In genomic region chr2:177237932-177238331, GRCh38 we compare ENCODE assay signal across 21 cellular contexts. TPM values are rescaled to one million over a fixed set of nuclear protein-coding genes. Genes with fewer than 3 reads are reported as not detected.
DNase-seq lines count a peak whose midpoint lies in the region; ATAC-seq lines count a peak whose summit lies in the region.
"Had no signal": no experiment of that assay in that cellular context is flagged by ENCODE, and none has a peak within 500 bp of the region (broad histone marks: within the 10 kb centered on the region; RNA-seq: fewer than 3 reads in every experiment).

No MANE protein-coding gene starts in this region.

- H3K4me3 ChIP-seq in subcutaneous abdominal adipose tissue (ENCODE audit: low read depth in 1 of 5, low read length in 5 of 5), result no peak overlapping the region
- H3K4me3 ChIP-seq: adrenal gland, HAP-1, ovary had no signal

- ATAC-seq in left colon (peak; percentile 41), GM21737 (IDR thresholded peaks at IDR 0.05; ENCODE audit: unreplicated experiment) (no peak)

- H3K36me3 ChIP-seq in subcutaneous abdominal adipose tissue (ENCODE audit: control insufficient read depth in 5 of 5, insufficient read depth in 5 of 5, low read length in 5 of 5), result peaks cover 10 to 21% (median 14%) of the 10 kb centered on the region in 5 donors
- H3K36me3 ChIP-seq: ovary had no signal

- peak overlapping the region; percentile 99 for H3K27ac ChIP-seq in subcutaneous abdominal adipose tissue (ENCODE audit: low read depth, low read length)
- H3K27ac ChIP-seq: C4-2B, ovary had no signal

- H3K27me3 Mint-ChIP-seq in activated CD4-positive, alpha-beta T cell treated with anti-CD3 and anti-CD28 coated beads, Interleukin-2, amount 10 ng/mL, durations not matched to agents 24 days and 14 days, result no peaks in the 10 kb centered on the region
- no peaks in the 10 kb centered on the region for H3K27me3 Mint-ChIP-seq in IgD-negative memory B cell
- H3K27me3 Mint-ChIP-seq: central memory CD8-positive, alpha-beta T cell had no signal

- H3K4me1 Mint-ChIP-seq in activated CD4-positive, alpha-beta T cell treated with anti-CD3 and anti-CD28 coated beads, Interleukin-2, amount 10 ng/mL, durations not matched to agents 24 days and 14 days, result peaks cover 54% of the 10 kb centered on the region
- H3K4me1 Mint-ChIP-seq in IgD-negative memory B cell, result peaks cover 44 to 55% (median 48%) of the 10 kb centered on the region in 3 donors

- peak overlapping the region; percentile 6 for H3K27ac Mint-ChIP-seq in activated CD4-positive, alpha-beta T cell treated with anti-CD3 and anti-CD28 coated beads, Interleukin-2, amount 10 ng/mL, durations not matched to agents 24 days and 14 days
- H3K27ac Mint-ChIP-seq in IgD-negative memory B cell, result peak overlapping the region in 2 of 3 donors; percentile 31 to 38
- H3K27ac Mint-ChIP-seq: endodermal cell had no signal

- H3K9me3 Mint-ChIP-seq in activated CD4-positive, alpha-beta T cell treated with anti-CD3 and anti-CD28 coated beads, Interleukin-2, amount 10 ng/mL, durations not matched to agents 24 days and 14 days, result no peaks in the 10 kb centered on the region
- H3K9me3 Mint-ChIP-seq in IgD-negative memory B cell, result no peaks in the 10 kb centered on the region
- H3K9me3 Mint-ChIP-seq: central memory CD8-positive, alpha-beta T cell; endodermal cell had no signal

- H3K9me3 ChIP-seq in subcutaneous abdominal adipose tissue (ENCODE audit: control insufficient read depth in 5 of 5, low read length in 5 of 5), result no peaks in the 10 kb centered on the region
- H3K9me3 ChIP-seq: adrenal gland, HAP-1, ovary had no signal

- H3K4me3 Mint-ChIP-seq in activated CD4-positive, alpha-beta T cell treated with anti-CD3 and anti-CD28 coated beads, Interleukin-2, amount 10 ng/mL, durations not matched to agents 24 days and 14 days, result no peak overlapping the region
- no peak overlapping the region for H3K4me3 Mint-ChIP-seq in IgD-negative memory B cell
- H3K4me3 Mint-ChIP-seq: central memory CD8-positive, alpha-beta T cell; endodermal cell had no signal

- peaks cover 49% of the 10 kb centered on the region for H3K36me3 Mint-ChIP-seq in activated CD4-positive, alpha-beta T cell treated with anti-CD3 and anti-CD28 coated beads, Interleukin-2, amount 10 ng/mL, durations not matched to agents 24 days and 14 days (ENCODE audit: low read depth)
- no peaks in the 10 kb centered on the region for H3K36me3 Mint-ChIP-seq in IgD-negative memory B cell

- DNase-seq in activated CD4-positive, alpha-beta T cell treated with anti-CD3 and anti-CD28 coated beads, Interleukin-2, amount 10 ng/mL, durations not matched to agents 24 days and 14 days, result peak; percentile 49
- DNase-seq in activated CD4-positive, alpha-beta T cell treated with anti-CD3 and anti-CD28 coated beads for 1 hour, result no peak
- DNase-seq in left colon (no peak), HUDEP-2 (lab: John Stamatoyannopoulos, UW; ENCODE audit: unreplicated experiment in 76 of 76) (no peak), LoVo (ENCODE audit: low spot score) (no peak)
- DNase-seq: activated T-cell treated with anti-CD3 and anti-CD28 coated beads, Interleukin-2, amount 50 U/mL, for 48 hours; adrenal gland; DND-41; endodermal cell; Kasumi-1; kidney glomerular epithelial cell; NCI-H1417; NCI-H2171 treated with DMSO at 0.1 percent for 48 hours; NCI-H748 treated with DMSO at 0.1 percent for 48 hours; ovary had no signal

- intact Hi-C loops in activated CD4-positive, alpha-beta T cell treated with anti-CD3 and anti-CD28 coated beads, Interleukin-2, amount 10 ng/mL, durations not matched to agents 24 days and 14 days (cut with micrococcal nuclease), result no loop called here
- intact Hi-C loops in left colon (cut with DNase I, micrococcal nuclease), result no loop called here

- H3K9ac ChIP-seq in subcutaneous abdominal adipose tissue (ENCODE audit: low read length in 5 of 5), result no peak overlapping the region

- H3K27me3 ChIP-seq in subcutaneous abdominal adipose tissue (ENCODE audit: control insufficient read depth in 5 of 5, insufficient read depth in 4 of 5, low read length in 5 of 5), result no peaks in the 10 kb centered on the region
- H3K27me3 ChIP-seq: adrenal gland, ovary had no signal

- peaks cover 17 to 69% (median 64%) of the 10 kb centered on the region in 5 donors for H3K4me1 ChIP-seq in subcutaneous abdominal adipose tissue (ENCODE audit: control insufficient read depth in 5 of 5, insufficient read depth in 5 of 5, low read length in 5 of 5)

RNA-seq across cellular contexts. Expression of gene HNRNPA3, which starts 25.3 kb away (rescaled TPM):
- 333 and 336 TPM in 2 replicates for total RNA-seq in activated CD4-positive, alpha-beta T cell treated with anti-CD3 and anti-CD28 coated beads, Interleukin-2, amount 10 ng/mL, durations not matched to agents 24 days and 14 days
- polyA plus RNA-seq in IgD-negative memory B cell, result 55.3 TPM
- 100 to 1,000 TPM; 107 to 177 TPM for total RNA-seq in left colon

RNA-seq across cellular contexts. Expression of gene NFE2L2, which starts 26.6 kb away (rescaled TPM):
- total RNA-seq in activated CD4-positive, alpha-beta T cell treated with anti-CD3 and anti-CD28 coated beads, Interleukin-2, amount 10 ng/mL, durations not matched to agents 24 days and 14 days, result 63.5 and 63.7 TPM in 2 replicates
- 41.7 TPM for polyA plus RNA-seq in IgD-negative memory B cell
- total RNA-seq in left colon, result 10 to 100 TPM; 73.1 to 94.1 TPM
